Comparison of ENCODE assay signal across 8 cellular contexts in the genomic region with DNA sequence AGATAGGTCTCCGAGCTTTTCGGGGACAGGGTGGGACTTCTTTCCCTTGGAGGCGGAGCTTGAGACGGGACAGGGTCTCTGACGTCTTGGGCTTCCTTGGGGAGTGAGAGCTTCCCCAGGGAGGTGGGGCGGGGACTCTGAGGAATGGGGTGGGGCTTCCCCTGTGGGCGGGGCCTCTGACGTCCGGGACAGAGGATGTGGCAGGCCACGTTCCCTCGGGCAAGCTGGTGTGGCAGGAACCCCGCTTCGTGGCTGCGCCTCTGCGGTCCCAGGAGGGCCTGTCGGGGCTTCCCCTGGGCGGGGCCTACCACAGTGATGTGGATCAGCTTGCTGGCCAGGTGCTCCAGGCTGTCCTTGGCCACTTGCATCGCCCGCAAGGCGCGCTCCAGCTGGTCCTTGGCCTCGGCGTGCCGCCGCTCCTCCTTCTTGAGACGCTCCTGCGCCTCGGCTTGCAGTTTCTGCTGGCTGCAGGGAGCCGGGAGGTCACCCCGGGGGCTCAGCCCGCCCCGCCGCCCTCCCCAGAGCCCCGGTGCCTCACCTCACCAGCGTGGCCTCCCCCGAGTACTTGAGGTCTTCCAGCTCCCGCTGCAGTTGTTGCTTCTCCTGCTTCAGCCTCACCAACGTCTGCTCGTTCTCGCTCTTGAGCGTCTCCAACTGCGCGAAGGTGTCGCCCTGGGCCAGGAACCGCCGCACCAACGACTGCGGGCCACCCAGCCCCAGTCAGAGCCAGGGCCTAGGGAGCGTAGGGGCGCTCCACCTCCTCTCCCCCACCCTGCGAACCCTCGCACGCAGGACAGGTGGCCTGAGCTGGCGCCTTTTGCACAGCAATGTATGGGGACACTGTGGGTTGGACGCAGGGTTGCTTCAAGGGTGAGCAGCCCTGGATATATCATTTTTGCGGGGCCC. TPM values are rescaled to one million over a fixed set of nuclear protein-coding genes. Genes with fewer than 3 reads are reported as not detected.
A peak's percentile ranks its signal among the peaks of the same experiment; 100 is the strongest.
DNase-seq lines count a peak whose midpoint lies in the region; ATAC-seq and TF ChIP-seq lines count a peak whose summit lies in the region.

No MANE protein-coding gene starts in this region.

- H4K20me1 ChIP-seq in MM.1S (ENCODE audit: insufficient read depth, low read length): no peaks in the 10 kb centered on the region

- peak overlapping the region; percentile 69 for H3K4me2 ChIP-seq in MM.1S (ENCODE audit: low read depth, low read length)

- no peaks in the 10 kb centered on the region for H3K9me3 ChIP-seq in MM.1S (replicated peaks; ENCODE audit: insufficient read depth, low read length)

- DNase-seq in GM19238 (ENCODE audit: insufficient read length, low spot score) (peak; percentile 84), MM.1S (peak; percentile 73), natural killer cell (peak; percentile 63)
- peak; percentile 43 for DNase-seq in activated CD8-positive, alpha-beta memory T cell treated with anti-CD3 and anti-CD28 coated beads, Interleukin-2, amount 50 U/mL, for 24 hours (ENCODE audit: extremely low read depth)

- H2AFZ ChIP-seq in ACC112 (ENCODE audit: low read length, unreplicated experiment) (no peak overlapping the region), MM.1S (ENCODE audit: low read length) (peak overlapping the region; percentile 52)

- H3K36me3 Mint-ChIP-seq in natural killer cell: no peaks in the 10 kb centered on the region
- no peaks in the 10 kb centered on the region for H3K36me3 Mint-ChIP-seq in stimulated activated naive CD8-positive, alpha-beta T cell treated with anti-CD3 and anti-CD28 coated beads, Interleukin-15, Interleukin-2, amounts not matched to agents 100 ng/mL and 50 ng/mL, for 24 hours (ENCODE audit: low read depth)

- H3K9me3 Mint-ChIP-seq in natural killer cell: no peaks in the 10 kb centered on the region
- no peaks in the 10 kb centered on the region for H3K9me3 Mint-ChIP-seq in stimulated activated naive CD8-positive, alpha-beta T cell treated with anti-CD3 and anti-CD28 coated beads, Interleukin-15, Interleukin-2, amounts not matched to agents 100 ng/mL and 50 ng/mL, for 24 hours

- H3F3A ChIP-seq in MM.1S (ENCODE audit: insufficient read depth, low read length): no peaks in the 10 kb centered on the region; the same call in 1 of the 2 replicates

- H3K9ac ChIP-seq in MM.1S (ENCODE audit: low read length): no peak overlapping the region

- no peaks in the 10 kb centered on the region for H3K36me3 ChIP-seq in ACC112 (ENCODE audit: insufficient read depth, low read length)
- no peaks in the 10 kb centered on the region for H3K36me3 ChIP-seq in MM.1S (replicated peaks; ENCODE audit: insufficient read depth, low read length)

- ATAC-seq in esophagus mucosa: peak; percentile 92
- ATAC-seq in natural killer cell: peak; percentile 65 to 81 (median 76)
- no peak for ATAC-seq in GM21526 (IDR thresholded peaks at IDR 0.05; ENCODE audit: low FRiP score, unreplicated experiment)

- no peaks in the 10 kb centered on the region for H3K9me2 ChIP-seq in MM.1S (replicated peaks; ENCODE audit: insufficient read depth, low read length)

- TF ChIP-seq CTCF in MM.1S (IDR thresholded peaks at IDR 0.05; ENCODE audit: low read length) (no peak), natural killer cell (IDR thresholded peaks at IDR 0.05) (no peak)

- H3K79me2 ChIP-seq in ACC112 (ENCODE audit: control insufficient read depth, insufficient read depth, low read length, unreplicated experiment) (no peaks in the 10 kb centered on the region), MM.1S (ENCODE audit: low read length) (no peaks in the 10 kb centered on the region)

- no peak overlapping the region for H3K27ac ChIP-seq in ACC112 (ENCODE audit: low read depth, low read length)
- no peak overlapping the region for H3K27ac ChIP-seq in MM.1S (ENCODE audit: low read length)

- peak overlapping the region in 1 of 2 donors; percentile 63 for H3K27ac Mint-ChIP-seq in natural killer cell
- H3K27ac Mint-ChIP-seq in stimulated activated naive CD8-positive, alpha-beta T cell treated with anti-CD3 and anti-CD28 coated beads, Interleukin-15, Interleukin-2, amounts not matched to agents 100 ng/mL and 50 ng/mL, for 24 hours: no peak overlapping the region

- H3K4me1 Mint-ChIP-seq in natural killer cell: peaks cover 30 to 46% of the 10 kb centered on the region in 2 donors
- peaks cover 38% of the 10 kb centered on the region for H3K4me1 Mint-ChIP-seq in stimulated activated naive CD8-positive, alpha-beta T cell treated with anti-CD3 and anti-CD28 coated beads, Interleukin-15, Interleukin-2, amounts not matched to agents 100 ng/mL and 50 ng/mL, for 24 hours (ENCODE audit: low read depth)

- H3K27me3 ChIP-seq in ACC112 (ENCODE audit: insufficient read depth, low read length) (peaks cover 31% of the 10 kb centered on the region), MM.1S (replicated peaks; ENCODE audit: insufficient read depth, low read length) (peaks cover 60% of the 10 kb centered on the region)

- intact Hi-C loops in natural killer cell (cut with micrococcal nuclease): loop anchor here (5.0 kb wide), 1 partner anchor 40 kb away; a partner anchor contains a TSS

- peaks cover 21 to 47% of the 10 kb centered on the region in 2 donors for H3K27me3 Mint-ChIP-seq in natural killer cell (ENCODE audit: low read depth in 2 of 2)
- H3K27me3 Mint-ChIP-seq in stimulated activated naive CD8-positive, alpha-beta T cell treated with anti-CD3 and anti-CD28 coated beads, Interleukin-15, Interleukin-2, amounts not matched to agents 100 ng/mL and 50 ng/mL, for 24 hours: peaks cover 56% of the 10 kb centered on the region

- peaks cover 6% of the 10 kb centered on the region for H3K4me1 ChIP-seq in ACC112 (ENCODE audit: control insufficient read depth, insufficient read depth, low read length, unreplicated experiment)
- H3K4me1 ChIP-seq in MM.1S (ENCODE audit: low read length): no peaks in the 10 kb centered on the region; the same call in 1 of the 2 replicates

- peak overlapping the region; percentile 86 for H3K4me3 Mint-ChIP-seq in natural killer cell
- H3K4me3 Mint-ChIP-seq in stimulated activated naive CD8-positive, alpha-beta T cell treated with anti-CD3 and anti-CD28 coated beads, Interleukin-15, Interleukin-2, amounts not matched to agents 100 ng/mL and 50 ng/mL, for 24 hours: peak overlapping the region; percentile 65

- peak overlapping the region; percentile 9; the same call in 1 of the 2 replicates for H3K4me3 ChIP-seq in ACC112 (ENCODE audit: low read depth, low read length)
- peak overlapping the region; percentile 35 for H3K4me3 ChIP-seq in MM.1S (ENCODE audit: low read length)

RNA-seq across cellular contexts. Expression of a gene that starts 3.3 kb away (rescaled TPM):
- total RNA-seq in esophagus mucosa: 0.64 TPM
- under 1 TPM in 1 of 3 donors, not detected in 2; 0.48 TPM for total RNA-seq in natural killer cell

RNA-seq across cellular contexts. Expression of a gene that starts 12.5 kb away (rescaled TPM):
- not detected for total RNA-seq in esophagus mucosa
- total RNA-seq in natural killer cell: not detected

RNA-seq across cellular contexts. Expression of a gene that starts 13.0 kb away (rescaled TPM):
- total RNA-seq in esophagus mucosa (161 TPM), natural killer cell (100 to 1,000 TPM; 320 to 367 (median 327) TPM)

RNA-seq across cellular contexts. Expression of a gene that starts 38.3 kb away (rescaled TPM):
- 0.48 TPM for total RNA-seq in esophagus mucosa
- 10 to 100 TPM in 2 of 3 donors, 1 to 10 TPM in 1; 7.6 to 10.7 (median 10.3) TPM for total RNA-seq in natural killer cell

RNA-seq across cellular contexts. Expression of a gene that starts 48.0 kb away (rescaled TPM):
- total RNA-seq in esophagus mucosa (2.5 TPM), natural killer cell (1 to 10 TPM; 2.1 to 2.9 (median 2.8) TPM)
